In the genomic region with DNA sequence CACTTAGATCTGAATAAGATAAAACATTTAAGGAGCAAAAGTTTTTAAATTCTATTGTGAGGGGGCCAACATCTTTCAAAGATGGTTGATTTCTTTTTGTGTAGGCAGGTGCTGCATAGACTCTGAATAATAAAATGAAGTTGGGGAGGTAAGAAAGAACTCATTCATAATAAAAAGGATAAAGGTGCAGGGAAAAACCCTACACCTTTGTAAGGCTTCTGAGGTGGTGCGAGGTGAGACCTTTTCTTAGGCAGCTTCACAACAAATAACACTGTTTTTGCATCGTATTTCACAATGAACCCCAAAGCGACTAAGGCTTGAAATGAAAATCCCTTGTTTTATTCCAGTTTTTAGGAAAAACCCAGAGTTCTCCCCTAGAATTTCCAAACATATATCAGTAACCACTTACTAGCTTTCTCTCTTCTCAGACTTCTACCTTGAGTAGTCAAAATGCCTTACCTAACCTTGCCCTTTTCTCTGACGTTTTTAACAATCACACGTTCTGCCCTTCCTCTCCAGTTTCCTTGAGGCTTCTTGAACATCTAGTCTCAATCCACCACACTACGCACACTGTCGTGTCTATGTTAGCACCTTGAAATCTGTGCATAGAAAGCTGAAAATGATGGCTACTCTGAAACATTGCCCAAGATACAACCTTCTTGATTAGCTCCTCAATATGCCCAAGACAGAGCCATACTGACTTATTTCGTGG, we compare ENCODE assay signal across 21 cellular contexts.
"Had no signal": no experiment of that assay in that cellular context is flagged by ENCODE, and none has a peak within 500 bp of the region (broad histone marks: within the 10 kb centered on the region; RNA-seq: fewer than 3 reads in every experiment).

No MANE protein-coding gene starts in this region.

- H3K36me3 Mint-ChIP-seq: memory B cell had no signal

- H3K27ac ChIP-seq: body of pancreas, cardiac muscle cell, heart right ventricle, right lobe of liver, skin epidermis, transverse colon had no signal

- DNase-seq: activated gamma-delta T cell treated with Interleukin-2 at 50 U/mL for 16 hours; anterior cingulate cortex; body of pancreas; foreskin fibroblast; heart right ventricle; left colon; posterior cingulate gyrus; right lobe of liver; stimulated activated CD4-positive, alpha-beta T cell treated with anti-CD3 and anti-CD28 coated beads, Interleukin-1b, Interleukin-23, amount 100 ng/mL, for 48 hours; T1000; transverse colon had no signal

- H3K4me3 ChIP-seq: body of pancreas, cardiac muscle cell, heart right ventricle, right lobe of liver, skin epidermis, transverse colon had no signal

- H3K27ac Mint-ChIP-seq: activated T-helper 1 cell treated with anti-CD3 and anti-CD28 coated beads, Interleukin-12 subunit alpha, Interleukin-12 subunit beta, Interleukin-2, Interleukin-4 antibody, amounts not matched to agents 30 ng/mL and 10 ng/mL and 1 ng/mL, durations not matched to agents 14 hours and 24 hours and 36 hours; memory B cell had no signal

- H3K4me1 Mint-ChIP-seq: memory B cell had no signal

- H3K27me3 ChIP-seq: body of pancreas, cardiac muscle cell, heart right ventricle, right lobe of liver, transverse colon had no signal

- H3K4me1 ChIP-seq: right lobe of liver, transverse colon had no signal

- H3K36me3 ChIP-seq: cardiac muscle cell, heart right ventricle, right lobe of liver, transverse colon had no signal

- ATAC-seq: activated CD4-positive, CD25-positive, alpha-beta regulatory T cell treated with anti-CD3 and anti-CD28 coated beads, Interleukin-2, amount 50 U/mL, for 24 hours; body of pancreas; heart right ventricle; left colon; right lobe of liver had no signal

- H3K9me3 Mint-ChIP-seq: activated T-helper 1 cell treated with anti-CD3 and anti-CD28 coated beads, Interleukin-12 subunit alpha, Interleukin-12 subunit beta, Interleukin-2, Interleukin-4 antibody, amounts not matched to agents 30 ng/mL and 10 ng/mL and 1 ng/mL, durations not matched to agents 14 hours and 24 hours and 36 hours; memory B cell; neural crest cell; T-helper 1 cell treated with Interleukin-12 subunit alpha and Interleukin-12 subunit beta and Interleukin-4 antibody, amounts not matched to agents 30 μg/mL and 1 μg/mL, for 36 hours had no signal

- H3K4me3 Mint-ChIP-seq: activated T-helper 1 cell treated with anti-CD3 and anti-CD28 coated beads, Interleukin-12 subunit alpha, Interleukin-12 subunit beta, Interleukin-2, Interleukin-4 antibody, amounts not matched to agents 30 ng/mL and 10 ng/mL and 1 ng/mL, durations not matched to agents 14 hours and 24 hours and 36 hours; memory B cell; neural crest cell; T-helper 1 cell treated with Interleukin-12 subunit alpha and Interleukin-12 subunit beta and Interleukin-4 antibody, amounts not matched to agents 30 μg/mL and 1 μg/mL, for 36 hours had no signal

- FAIRE-seq: endometrium, keratinocyte, urothelium cell line had no signal

- H3K9me3 ChIP-seq: body of pancreas, heart right ventricle, right lobe of liver, transverse colon had no signal
